Comparison of ENCODE assay signal across 24 cellular contexts in genomic region chr10:114281461-114281860, GRCh38. TPM values are rescaled to one million over a fixed set of nuclear protein-coding genes. Genes with fewer than 3 reads are reported as not detected.
"Had no signal": no experiment of that assay in that cellular context is flagged by ENCODE, and none has a peak within 500 bp of the region (broad histone marks: within the 10 kb centered on the region; RNA-seq: fewer than 3 reads in every experiment).

No MANE protein-coding gene starts in this region.

- H3K4me1 ChIP-seq: psoas muscle, transverse colon had no signal

- H3K4me3 ChIP-seq: cardiac muscle cell, ovary, psoas muscle, transverse colon, vagina had no signal

- H3K27me3 ChIP-seq: cardiac muscle cell, neutrophil, ovary, transverse colon, vagina had no signal

- H3K36me3 ChIP-seq: cardiac muscle cell, neutrophil, ovary, transverse colon, vagina had no signal

- DNase-seq: activated CD4-positive, alpha-beta memory T cell treated with anti-CD3 and anti-CD28 coated beads, Interleukin-2, amount 10 ng/mL, durations not matched to agents 7 days and 5 days; activated CD4-positive, alpha-beta T cell treated with anti-CD3 and anti-CD28 coated beads, Interleukin-2, amount 10 ng/mL, durations not matched to agents 24 days and 14 days; activated gamma-delta T cell; activated naive CD4-positive, alpha-beta T cell treated with anti-CD3 and anti-CD28 coated beads, Interleukin-2, amount 50 U/mL, for 16 hours; activated naive CD8-positive, alpha-beta T cell treated with anti-CD3 and anti-CD28 coated beads, Interleukin-2, amount 50 U/mL, for 24 hours; activated T-cell treated with anti-CD3 and anti-CD28 coated beads, Interleukin-2, amount 50 U/mL, for 72 hours; effector CD4-positive, alpha-beta T cell; erythroblast; foreskin fibroblast; immature natural killer cell; ovary; psoas muscle; right cardiac atrium; stimulated activated CD4-positive, alpha-beta T cell treated with anti-CD3 and anti-CD28 coated beads, Interleukin-1b, Interleukin-23, amount 100 ng/mL, for 48 hours; substantia nigra; transverse colon had no signal

- H3K9me3 ChIP-seq: neutrophil, ovary, psoas muscle, transverse colon, vagina had no signal

- H3K27ac ChIP-seq: cardiac muscle cell, neutrophil, ovary, psoas muscle, transverse colon, vagina, VCaP had no signal

RNA-seq across cellular contexts. Expression of gene VWA2, which starts 42.4 kb away (rescaled TPM):
- total RNA-seq: activated CD4-positive, alpha-beta memory T cell treated with anti-CD3 and anti-CD28 coated beads, Interleukin-2, amount 10 ng/mL, durations not matched to agents 7 days and 5 days; activated CD4-positive, alpha-beta T cell treated with anti-CD3 and anti-CD28 coated beads, Interleukin-2, amount 10 ng/mL, durations not matched to agents 24 days and 14 days; activated T-cell treated with anti-CD3 and anti-CD28 coated beads, Interleukin-2, amount 50 U/mL, for 72 hours; cardiac muscle cell; chondrocyte; mononuclear cell; psoas muscle; right cardiac atrium; skeletal muscle tissue; T-helper 2 cell treated with Interferon-gamma antibody and Interleukin-4, amounts not matched to agents 100 ng/mL and 5 ng/mL, for 36 hours had no signal
